In genomic region chr10:88150338-88150737, GRCh38 we compare ENCODE assay signal across 16 cellular contexts.
A peak's percentile ranks its signal among the peaks of the same experiment; 100 is the strongest.
DNase-seq lines count a peak whose midpoint lies in the region; ATAC-seq and TF ChIP-seq lines count a peak whose summit lies in the region.
"Had no signal": no experiment of that assay in that cellular context is flagged by ENCODE, and none has a peak within 500 bp of the region (broad histone marks: within the 10 kb centered on the region; RNA-seq: fewer than 3 reads in every experiment).

No MANE protein-coding gene starts in this region.

- H2BK15ac ChIP-seq in IMR-90 (ENCODE audit: low read depth, low read length) = 0 out of 3 replicates have a peak overlapping the region, but pooled peaks have one; percentile 18

- DNase-seq in AG09309 (ENCODE audit: low read depth) (peak; percentile 61), IMR-90 (peak; percentile 72), mammary epithelial cell (peak; percentile 87), left lung (no peak), NCI-H1092 treated with DMSO at 0.1 percent for 48 hours (lab: John Stamatoyannopoulos, UW) (no peak), epidermal melanocyte (ENCODE audit: insufficient read length, low spot score) (no peak), KBM-7 (no peak), ecto neural progenitor cell (ENCODE audit: low spot score) (no peak)
- DNase-seq: activated CD4-positive, alpha-beta memory T cell treated with anti-CD3 and anti-CD28 coated beads for 36 hours; activated effector memory CD4-positive, alpha-beta T cell treated with Interleukin-2 at 50 U/mL for 16 hours; caudate nucleus; GOT3; midbrain; MV-4-11; posterior cingulate gyrus; upper lobe of right lung had no signal

- H3K9me3 ChIP-seq in IMR-90 (ENCODE audit: control insufficient read depth, insufficient read depth, low read length) (no peaks in the 10 kb centered on the region), mammary epithelial cell (replicated peaks; ENCODE audit: insufficient read depth, low read length) (no peaks in the 10 kb centered on the region), left lung (no peaks in the 10 kb centered on the region)
- H3K9me3 ChIP-seq: upper lobe of right lung had no signal

- H3K23ac ChIP-seq in IMR-90 (ENCODE audit: low read depth, low read length) = no peak overlapping the region

- H3K4me3 ChIP-seq in AG09309 (ENCODE audit: control insufficient read depth, low read depth, low read length) (no peak overlapping the region), IMR-90 (ENCODE audit: insufficient read depth, low read depth, low read length) (no peak overlapping the region), mammary epithelial cell (replicated peaks in 1 of 3; ENCODE audit: insufficient read depth in 1 of 3, low read depth in 2 of 3, low read length in 3 of 3) (no peak overlapping the region), left lung (no peak overlapping the region)
- H3K4me3 ChIP-seq: upper lobe of right lung had no signal

- no peak for TF ChIP-seq RAD21 in IMR-90 (IDR thresholded peaks at IDR 0.05; ENCODE audit: low read length)

- H3K27me3 ChIP-seq in IMR-90 (ENCODE audit: control insufficient read depth, insufficient read depth, low read length) (no peaks in the 10 kb centered on the region), mammary epithelial cell (ENCODE audit: insufficient read depth, low read length) (no peaks in the 10 kb centered on the region), left lung (no peaks in the 10 kb centered on the region)
- H3K27me3 ChIP-seq: upper lobe of right lung had no signal

- 60% methylated on average over 1 of the region's 3 CpGs; no CpG with 5 or more reads in 1 of the 2 experiments for WGBS in IMR-90 (ENCODE audit: extremely low coverage in 2 of 2, insufficient read length in 1 of 2), 2 experiments
- 18% methylated on average over 3 of the region's 3 CpGs for WGBS in mammary epithelial cell (ENCODE audit: low coverage, missing lambda C conversion rate)

- no peak overlapping the region for H2AFZ ChIP-seq in IMR-90 (replicated peaks; ENCODE audit: low read length, poor library complexity)
- peak overlapping the region; percentile 76 for H2AFZ ChIP-seq in mammary epithelial cell (ENCODE audit: low read depth, low read length)

- H2BK5ac ChIP-seq in IMR-90 (ENCODE audit: low read depth, low read length, poor library complexity, severe bottlenecking) = peak overlapping the region; percentile 64

- H3K4ac ChIP-seq in IMR-90 (ENCODE audit: low read depth, low read length) = peak overlapping the region; percentile 82; the same call in 1 of the 2 replicates

- peaks cover 0 to 12% of the 10 kb centered on the region in 2 experiments; a peak in 1 of 4 replicates for H3K79me1 ChIP-seq in IMR-90 (ENCODE audit: low read depth in 1 of 2, low read length in 2 of 2)

- no peak overlapping the region for H3K4me2 ChIP-seq in IMR-90 (ENCODE audit: low read depth, low read length)
- peak overlapping the region; percentile 32 for H3K4me2 ChIP-seq in mammary epithelial cell (ENCODE audit: insufficient read depth, low read depth, low read length)

- dilution Hi-C loops in IMR-90 (cut with HindIII; ENCODE audit: low sequenced_read_pairs, unreplicated experiment) (no loop called here), mammary epithelial cell (cut with HindIII; ENCODE audit: low sequenced_read_pairs) (no loop called here)

- POLR2A ChIA-PET in IMR-90 (lab: Charles Lee; ENCODE audit: unreplicated experiment) = no interaction called here

- no peak overlapping the region for H3K27ac ChIP-seq in IMR-90 (ENCODE audit: insufficient read depth, low read length)
- peak overlapping the region; percentile 71 for H3K27ac ChIP-seq in mammary epithelial cell (ENCODE audit: insufficient read depth, low read depth, low read length)
- no peak overlapping the region for H3K27ac ChIP-seq in left lung
- H3K27ac ChIP-seq: upper lobe of right lung had no signal

- BruUV-seq in IMR-90 (replicated peaks; lab: Mats Ljungman, UMichigan) (no TSS peak), mammary epithelial cell (replicated peaks; lab: Mats Ljungman, UMichigan) (no TSS peak)

- peak overlapping the region; percentile 33 to 63; a peak in 3 of 4 replicates for H4K8ac ChIP-seq in IMR-90 (ENCODE audit: low read depth in 2 of 2, low read length in 2 of 2)

- in situ Hi-C loops in IMR-90 (cut with MboI; ENCODE audit: low sequenced_read_pairs) (no loop called here), mammary epithelial cell (cut with MboI; ENCODE audit: low sequenced_read_pairs in 2 of 2) (no loop called here), KBM-7 (cut with MboI; ENCODE audit: low pct_unique_long_range_greater_than_20kb, low sequenced_read_pairs) (no loop called here)

- H3K9ac ChIP-seq in IMR-90 (ENCODE audit: low read depth, low read length) (no peak overlapping the region), mammary epithelial cell (ENCODE audit: insufficient read depth, low read length) (no peak overlapping the region)

- no peak overlapping the region for H2AK9ac ChIP-seq in IMR-90 (replicated peaks; ENCODE audit: low read depth, low read length, poor library complexity)

- peak overlapping the region; percentile 55; the same call in 1 of the 2 replicates for H4K91ac ChIP-seq in IMR-90 (ENCODE audit: insufficient read depth, low read depth, low read length)

- H3K79me2 ChIP-seq in mammary epithelial cell (ENCODE audit: insufficient read depth, low read length) = no peaks in the 10 kb centered on the region

- H2BK120ac ChIP-seq in IMR-90 (ENCODE audit: low read depth, low read length) = peak overlapping the region; percentile 90; the same call in 1 of the 2 replicates

- TF ChIP-seq CTCF in AG09309 (IDR thresholded peaks at IDR 0.05; ENCODE audit: control insufficient read depth, insufficient read depth, low read depth, low read length, missing control alignments) (no peak), IMR-90 (conservative IDR thresholded peaks at IDR 0.05; ENCODE audit: low read depth, low read length) (no peak), mammary epithelial cell (conservative IDR thresholded peaks at IDR 0.05 in 1 of 2, IDR thresholded peaks at IDR 0.05 in 1 of 2; ENCODE audit: extremely low read depth in 1 of 2, insufficient read depth in 1 of 2, low read depth in 1 of 2, low read length in 2 of 2) (no peak), left lung (IDR thresholded peaks at IDR 0.05) (no peak)

- peaks cover 21% of the 10 kb centered on the region for H3K9me1 ChIP-seq in IMR-90 (ENCODE audit: insufficient read depth, low read length)

- ATAC-seq in IMR-90 (ENCODE audit: low read depth) (no peak), left lung (peak; percentile 17)
- ATAC-seq: upper lobe of right lung had no signal

- H2BK20ac ChIP-seq in IMR-90 (ENCODE audit: low read depth, low read length) = peak overlapping the region; percentile 94

- peak overlapping the region; percentile 83 for H3K14ac ChIP-seq in IMR-90 (replicated peaks; ENCODE audit: low read depth, low read length)

- no peak for TF ChIP-seq POLR2A in IMR-90 (IDR thresholded peaks at IDR 0.05; ENCODE audit: low read depth, low read length)

- H3K18ac ChIP-seq in IMR-90 (ENCODE audit: low read depth, low read length) = no peak overlapping the region

- intact Hi-C loops in IMR-90 (cut with micrococcal nuclease) (loop anchor here (10.0 kb wide), 1 partner anchor 404 kb away; no protein-coding TSS in a partner anchor), mammary epithelial cell (cut with micrococcal nuclease) (loop anchor here (2.0 to 5.0 kb wide), 2 partner anchors 58 to 238 kb away; no protein-coding TSS in a partner anchor), left lung (cut with DNase I) (no loop called here)

- CTCF ChIA-PET in IMR-90 (lab: Yijun Ruan, JAX) (interaction anchor here (0.6 kb wide), 1 partner anchor 107 kb away, joined by 3 read pairs; no protein-coding TSS in a partner anchor), mammary epithelial cell (lab: Charles Lee; ENCODE audit: low non-redundant PET) (no interaction called here)

- no peaks in the 10 kb centered on the region for H3K36me3 ChIP-seq in IMR-90 (ENCODE audit: control insufficient read depth, insufficient read depth, low read length)
- no peaks in the 10 kb centered on the region for H3K36me3 ChIP-seq in mammary epithelial cell (ENCODE audit: insufficient read depth, low read length)
- H3K36me3 ChIP-seq in left lung = no peaks in the 10 kb centered on the region
- H3K36me3 ChIP-seq: upper lobe of right lung had no signal

- H3K4me1 ChIP-seq in IMR-90 (ENCODE audit: control insufficient read depth, insufficient read depth, low read length) = peaks cover 7% of the 10 kb centered on the region
- peaks cover 43% of the 10 kb centered on the region for H3K4me1 ChIP-seq in mammary epithelial cell (ENCODE audit: insufficient read depth, low read length)
- peaks cover 0 to 5% of the 10 kb centered on the region in 2 donors for H3K4me1 ChIP-seq in left lung
- H3K4me1 ChIP-seq: upper lobe of right lung had no signal

- H4K20me1 ChIP-seq in IMR-90 (ENCODE audit: insufficient read depth, low read length) = no peaks in the 10 kb centered on the region
- no peaks in the 10 kb centered on the region for H4K20me1 ChIP-seq in mammary epithelial cell (ENCODE audit: insufficient read depth, low read length)

- H2AK5ac ChIP-seq in IMR-90 (ENCODE audit: low read depth, low read length) = peak overlapping the region; percentile 73; the same call in 1 of the 2 replicates

- H3K56ac ChIP-seq in IMR-90 (ENCODE audit: extremely low read depth, insufficient read depth, low read length) = no peak overlapping the region

- no peak overlapping the region for H4K5ac ChIP-seq in IMR-90 (ENCODE audit: low read depth, low read length)

TF ChIP-seq in IMR-90, 13 proteins besides CTCF, POLR2A, EP300 and RAD21 (continues in another document):
- TF ChIP-seq RCOR1 (IDR thresholded peaks at IDR 0.05; ENCODE audit: insufficient replicate concordance, low read length) (no peak), RFX5 (IDR thresholded peaks at IDR 0.05; ENCODE audit: low read depth, low read length) (no peak), SMC3 (IDR thresholded peaks at IDR 0.05; ENCODE audit: low read depth, low read length) (no peak), ELK1 (IDR thresholded peaks at IDR 0.05; ENCODE audit: borderline replicate concordance, low read depth, low read length) (no peak), FOS (IDR thresholded peaks at IDR 0.05; ENCODE audit: low read depth, low read length) (peak; percentile 58; the same call in 1 of the 2 replicates)

Comparison
In these comparisons a context has a peak if more than half of its experiments do, and no peak if none do; other contexts are left out.
1. DNase-seq: peak in AG09309 (single experiment), IMR-90 (single experiment) and mammary epithelial cell (single experiment); none in left lung (0 of 2), NCI-H1092 treated with DMSO at 0.1 percent for 48 hours (single experiment), epidermal melanocyte (single experiment), KBM-7 (single experiment) and ecto neural progenitor cell (single experiment).
2. intact Hi-C loops: an anchor here in IMR-90 (10.0 kb wide) and mammary epithelial cell (2.0 to 5.0 kb wide); none called in left lung.